In the genomic region with DNA sequence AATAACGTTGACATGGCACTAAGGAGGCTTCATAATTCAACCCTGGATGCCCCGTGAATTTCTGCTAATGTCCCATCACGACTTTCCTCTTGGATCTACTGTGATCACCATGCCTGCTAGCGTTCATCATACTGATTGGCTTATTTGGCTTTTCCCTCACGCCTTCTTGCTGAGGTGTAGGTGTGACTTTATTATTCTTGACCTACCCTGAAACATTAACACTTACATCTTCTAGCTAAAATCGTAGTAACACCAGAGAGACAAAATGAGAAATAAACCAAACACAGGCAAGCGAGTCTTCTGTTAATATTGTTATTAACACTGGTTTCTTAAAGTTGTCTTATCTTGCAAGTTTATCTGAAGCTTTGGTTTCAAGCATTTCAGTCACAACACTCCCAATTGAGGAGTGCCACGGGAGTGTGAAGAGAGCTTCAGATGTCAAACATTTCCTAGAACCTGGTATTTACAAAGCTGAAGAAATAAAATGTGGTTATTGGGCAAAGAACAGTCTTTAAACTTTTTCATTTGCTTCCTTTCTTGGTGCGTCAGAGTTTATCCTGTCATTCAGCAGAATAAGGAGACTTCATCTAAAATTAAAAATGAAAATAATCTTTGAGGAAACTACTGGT, we compare ENCODE assay signal across 21 cellular contexts. TPM values are rescaled to one million over a fixed set of nuclear protein-coding genes. Genes with fewer than 3 reads are reported as not detected.
DNase-seq lines count a peak whose midpoint lies in the region; ATAC-seq and TF ChIP-seq lines count a peak whose summit lies in the region.
"Had no signal": no experiment of that assay in that cellular context is flagged by ENCODE, and none has a peak within 500 bp of the region (broad histone marks: within the 10 kb centered on the region; RNA-seq: fewer than 3 reads in every experiment).

No MANE protein-coding gene starts in this region.

- H3K27ac Mint-ChIP-seq in stimulated activated naive CD8-positive, alpha-beta T cell treated with anti-CD3 and anti-CD28 coated beads, Interleukin-15, Interleukin-2, amounts not matched to agents 100 ng/mL and 50 ng/mL, for 24 hours = peak overlapping the region; percentile 53
- peak overlapping the region; percentile 86 for H3K27ac Mint-ChIP-seq in activated CD4-positive, alpha-beta memory T cell treated with anti-CD3 and anti-CD28 coated beads for 36 hours
- H3K27ac Mint-ChIP-seq: stimulated activated memory B cell treated with anti-CD40 and anti-IgM and Interleukin-4, amounts not matched to agents 10 μg/mL and 1 μg/mL and 100 μg/mL, for 72 hours had no signal

- no peak for DNase-seq in stimulated activated naive CD8-positive, alpha-beta T cell treated with anti-CD3 and anti-CD28 coated beads, Interleukin-15, Interleukin-2, amounts not matched to agents 100 U/mL and 50 U/mL, for 24 hours
- no peak for DNase-seq in activated CD4-positive, alpha-beta memory T cell treated with anti-CD3 and anti-CD28 coated beads for 36 hours
- DNase-seq in hepatocyte (ENCODE audit: low spot score) = no peak
- DNase-seq in upper lobe of right lung = no peak
- DNase-seq in DMS114 treated with DMSO at 0.1 percent for 48 hours (lab: John Stamatoyannopoulos, UW; ENCODE audit: unreplicated experiment) = no peak
- DNase-seq in middle frontal gyrus (ENCODE audit: extremely low spot score, low spot score) = no peak
- DNase-seq in right atrium auricular region (ENCODE audit: low spot score) = no peak
- DNase-seq: activated gamma-delta T cell treated with Interleukin-2 at 50 U/mL for 16 hours; DMS53; erythroblast; foreskin melanocyte; GF-D8; KBM-7; NCI-H2171; psoas muscle; stimulated activated CD4-positive, alpha-beta T cell treated with anti-CD3 and anti-CD28 coated beads, Interleukin-1b, Interleukin-23, amount 100 ng/mL, for 48 hours; WERI-Rb-1 had no signal

- H3K9me3 ChIP-seq in hepatocyte (ENCODE audit: low read depth) = no peaks in the 10 kb centered on the region
- H3K9me3 ChIP-seq in upper lobe of right lung = no peaks in the 10 kb centered on the region
- no peaks in the 10 kb centered on the region for H3K9me3 ChIP-seq in right atrium auricular region
- H3K9me3 ChIP-seq: neutrophil, psoas muscle, SJSA1 had no signal

- H2AFZ ChIP-seq in hepatocyte = no peak overlapping the region

- 70% methylated on average over 9 of the region's 9 CpGs for WGBS in hepatocyte (ENCODE audit: low lambda C conversion rate, missing lambda C conversion rate)

- POLR2A ChIA-PET in activated CD4-positive, alpha-beta memory T cell treated with anti-CD3 and anti-CD28 coated beads for 36 hours (lab: Charles Lee) = interaction anchor here (1.2 to 1.7 kb wide), 4 partner anchors 9 to 86 kb away, joined by 3 to 11 read pairs (median 6); a partner anchor contains a TSS

- no peaks in the 10 kb centered on the region for H3K79me2 ChIP-seq in hepatocyte

- no peaks in the 10 kb centered on the region for H3K36me3 ChIP-seq in hepatocyte (replicated peaks; ENCODE audit: insufficient read depth, low read depth)
- H3K36me3 ChIP-seq in upper lobe of right lung = no peaks in the 10 kb centered on the region
- H3K36me3 ChIP-seq in right atrium auricular region = no peaks in the 10 kb centered on the region
- H3K36me3 ChIP-seq: neutrophil, SJSA1, WERI-Rb-1 had no signal

- peaks cover 68% of the 10 kb centered on the region for H3K4me1 Mint-ChIP-seq in stimulated activated naive CD8-positive, alpha-beta T cell treated with anti-CD3 and anti-CD28 coated beads, Interleukin-15, Interleukin-2, amounts not matched to agents 100 ng/mL and 50 ng/mL, for 24 hours (ENCODE audit: low read depth)
- H3K4me1 Mint-ChIP-seq in activated CD4-positive, alpha-beta memory T cell treated with anti-CD3 and anti-CD28 coated beads for 36 hours (ENCODE audit: low read depth) = peaks cover 58% of the 10 kb centered on the region

- H3K9me2 ChIP-seq in hepatocyte (replicated peaks; ENCODE audit: insufficient read depth) = no peaks in the 10 kb centered on the region

- no peak overlapping the region for H3K4me3 Mint-ChIP-seq in stimulated activated naive CD8-positive, alpha-beta T cell treated with anti-CD3 and anti-CD28 coated beads, Interleukin-15, Interleukin-2, amounts not matched to agents 100 ng/mL and 50 ng/mL, for 24 hours
- H3K4me3 Mint-ChIP-seq in activated CD4-positive, alpha-beta memory T cell treated with anti-CD3 and anti-CD28 coated beads for 36 hours = no peak overlapping the region
- H3K4me3 Mint-ChIP-seq: stimulated activated memory B cell treated with anti-CD40 and anti-IgM and Interleukin-4, amounts not matched to agents 10 μg/mL and 1 μg/mL and 100 μg/mL, for 72 hours had no signal

- ATAC-seq in stimulated activated naive CD8-positive, alpha-beta T cell treated with anti-CD3 and anti-CD28 coated beads, Interleukin-15, Interleukin-2, amounts not matched to agents 100 U/mL and 50 U/mL, for 24 hours = no peak
- peak; percentile 7 for ATAC-seq in upper lobe of right lung
- ATAC-seq: psoas muscle; stimulated activated memory B cell treated with anti-CD40 and anti-IgM and Interleukin-4, amounts not matched to agents 10 μg/mL and 1 μg/mL and 100 μg/mL, for 72 hours had no signal

- no peaks in the 10 kb centered on the region for H3K27me3 Mint-ChIP-seq in stimulated activated naive CD8-positive, alpha-beta T cell treated with anti-CD3 and anti-CD28 coated beads, Interleukin-15, Interleukin-2, amounts not matched to agents 100 ng/mL and 50 ng/mL, for 24 hours
- no peaks in the 10 kb centered on the region for H3K27me3 Mint-ChIP-seq in activated CD4-positive, alpha-beta memory T cell treated with anti-CD3 and anti-CD28 coated beads for 36 hours
- H3K27me3 Mint-ChIP-seq: stimulated activated memory B cell treated with anti-CD40 and anti-IgM and Interleukin-4, amounts not matched to agents 10 μg/mL and 1 μg/mL and 100 μg/mL, for 72 hours had no signal

- H3K27ac ChIP-seq in hepatocyte (peak overlapping the region; percentile 2), upper lobe of right lung (no peak overlapping the region), right atrium auricular region (no peak overlapping the region)
- H3K27ac ChIP-seq: neutrophil, psoas muscle, SJSA1, WERI-Rb-1 had no signal

- H3K4me1 ChIP-seq in hepatocyte (ENCODE audit: insufficient read depth) = peaks cover 10% of the 10 kb centered on the region
- H3K4me1 ChIP-seq in upper lobe of right lung = peaks cover 19% of the 10 kb centered on the region
- H3K4me1 ChIP-seq in right atrium auricular region = peaks cover 0 to 6% of the 10 kb centered on the region in 2 donors
- H3K4me1 ChIP-seq: psoas muscle had no signal

- H3K4me3 ChIP-seq in hepatocyte (no peak overlapping the region), upper lobe of right lung (no peak overlapping the region), right atrium auricular region (no peak overlapping the region)
- H3K4me3 ChIP-seq: psoas muscle, SJSA1 had no signal

- peaks cover 61% of the 10 kb centered on the region for H3K36me3 Mint-ChIP-seq in stimulated activated naive CD8-positive, alpha-beta T cell treated with anti-CD3 and anti-CD28 coated beads, Interleukin-15, Interleukin-2, amounts not matched to agents 100 ng/mL and 50 ng/mL, for 24 hours (ENCODE audit: low read depth)
- H3K36me3 Mint-ChIP-seq in activated CD4-positive, alpha-beta memory T cell treated with anti-CD3 and anti-CD28 coated beads for 36 hours = peaks cover 23% of the 10 kb centered on the region

- no peak overlapping the region for H3K4me2 ChIP-seq in hepatocyte

- CTCF ChIA-PET in activated CD4-positive, alpha-beta memory T cell treated with anti-CD3 and anti-CD28 coated beads for 36 hours (lab: Charles Lee) = interaction anchor here (0.8 to 2.3 kb wide), 12 partner anchors 9 to 939 kb away, joined by 3 to 8 read pairs (median 4); no protein-coding TSS in a partner anchor

- H3K27me3 ChIP-seq in hepatocyte (no peaks in the 10 kb centered on the region), upper lobe of right lung (no peaks in the 10 kb centered on the region), right atrium auricular region (no peaks in the 10 kb centered on the region)
- H3K27me3 ChIP-seq: neutrophil, SJSA1 had no signal

- H4K20me1 ChIP-seq in hepatocyte (ENCODE audit: insufficient read depth, poor library complexity, severe bottlenecking) = no peaks in the 10 kb centered on the region

- no peaks in the 10 kb centered on the region for H3K9me3 Mint-ChIP-seq in stimulated activated naive CD8-positive, alpha-beta T cell treated with anti-CD3 and anti-CD28 coated beads, Interleukin-15, Interleukin-2, amounts not matched to agents 100 ng/mL and 50 ng/mL, for 24 hours
- no peaks in the 10 kb centered on the region for H3K9me3 Mint-ChIP-seq in activated CD4-positive, alpha-beta memory T cell treated with anti-CD3 and anti-CD28 coated beads for 36 hours
- H3K9me3 Mint-ChIP-seq: stimulated activated memory B cell treated with anti-CD40 and anti-IgM and Interleukin-4, amounts not matched to agents 10 μg/mL and 1 μg/mL and 100 μg/mL, for 72 hours had no signal

- intact Hi-C loops in activated CD4-positive, alpha-beta memory T cell treated with anti-CD3 and anti-CD28 coated beads for 36 hours (cut with micrococcal nuclease) = loop anchor here (10.0 kb wide), 1 partner anchor 1245 kb away; a partner anchor contains a TSS
- intact Hi-C loops in upper lobe of right lung (cut with DNase I) = loop anchor here (5.0 kb wide), 1 partner anchor 247 kb away; no protein-coding TSS in a partner anchor

- TF ChIP-seq CTCF in hepatocyte (IDR thresholded peaks at IDR 0.05; ENCODE audit: poor library complexity) = no peak
- TF ChIP-seq CTCF in upper lobe of right lung (IDR thresholded peaks at IDR 0.05) = no peak
- TF ChIP-seq CTCF in right atrium auricular region (IDR thresholded peaks at IDR 0.05) = no peak

RNA-seq across cellular contexts. Expression of a gene that starts 15.4 kb away (rescaled TPM):
- total RNA-seq in activated CD4-positive, alpha-beta memory T cell treated with anti-CD3 and anti-CD28 coated beads for 36 hours = 100 to 1,000 TPM; 309 to 314 TPM
- total RNA-seq in hepatocyte (102 and 124 TPM in 2 replicates), upper lobe of right lung (98.6 TPM), right atrium auricular region (10 to 100 TPM; 34.8 to 36.6 TPM)
- polyA plus RNA-seq in hepatocyte = 53.3 and 70.9 TPM in 2 replicates
